Comparison of ENCODE assay signal across 1 cellular context in the genomic region with DNA sequence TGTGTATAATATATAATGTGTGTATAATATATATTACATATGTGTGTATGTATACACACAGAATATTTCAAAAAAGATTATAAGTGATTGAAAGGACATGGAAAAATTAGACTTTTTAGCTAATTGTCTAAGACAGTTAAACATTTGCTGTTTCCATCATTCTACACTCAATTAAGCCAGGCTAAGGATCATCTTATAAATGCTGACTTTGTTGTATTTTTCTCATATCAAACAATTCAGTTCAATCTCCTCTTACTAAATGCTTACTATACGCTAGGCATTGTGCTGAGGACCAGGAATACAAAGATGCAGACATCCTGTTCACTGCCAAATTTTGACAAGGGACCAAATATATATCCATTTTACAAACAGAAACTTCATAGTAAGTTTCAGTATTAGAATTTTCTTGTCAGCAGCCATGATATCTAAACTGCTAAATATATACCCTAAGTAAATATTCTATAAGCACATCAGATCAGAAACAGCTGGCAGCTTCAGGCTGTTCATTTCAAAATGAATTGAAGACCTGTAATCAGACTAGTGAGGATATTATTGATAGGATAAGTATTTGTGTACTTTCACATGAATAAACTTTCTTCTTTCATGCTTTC.
TF ChIP-seq lines count a peak whose summit lies in the region.

No MANE protein-coding gene starts in this region.

TF ChIP-seq in SK-N-SH treated with all-trans-retinoic acid at 6 μM for 48 hours, 23 proteins besides CTCF, POLR2A, EP300 and RAD21 (continued from another document):
- TF ChIP-seq, protein P1, sequence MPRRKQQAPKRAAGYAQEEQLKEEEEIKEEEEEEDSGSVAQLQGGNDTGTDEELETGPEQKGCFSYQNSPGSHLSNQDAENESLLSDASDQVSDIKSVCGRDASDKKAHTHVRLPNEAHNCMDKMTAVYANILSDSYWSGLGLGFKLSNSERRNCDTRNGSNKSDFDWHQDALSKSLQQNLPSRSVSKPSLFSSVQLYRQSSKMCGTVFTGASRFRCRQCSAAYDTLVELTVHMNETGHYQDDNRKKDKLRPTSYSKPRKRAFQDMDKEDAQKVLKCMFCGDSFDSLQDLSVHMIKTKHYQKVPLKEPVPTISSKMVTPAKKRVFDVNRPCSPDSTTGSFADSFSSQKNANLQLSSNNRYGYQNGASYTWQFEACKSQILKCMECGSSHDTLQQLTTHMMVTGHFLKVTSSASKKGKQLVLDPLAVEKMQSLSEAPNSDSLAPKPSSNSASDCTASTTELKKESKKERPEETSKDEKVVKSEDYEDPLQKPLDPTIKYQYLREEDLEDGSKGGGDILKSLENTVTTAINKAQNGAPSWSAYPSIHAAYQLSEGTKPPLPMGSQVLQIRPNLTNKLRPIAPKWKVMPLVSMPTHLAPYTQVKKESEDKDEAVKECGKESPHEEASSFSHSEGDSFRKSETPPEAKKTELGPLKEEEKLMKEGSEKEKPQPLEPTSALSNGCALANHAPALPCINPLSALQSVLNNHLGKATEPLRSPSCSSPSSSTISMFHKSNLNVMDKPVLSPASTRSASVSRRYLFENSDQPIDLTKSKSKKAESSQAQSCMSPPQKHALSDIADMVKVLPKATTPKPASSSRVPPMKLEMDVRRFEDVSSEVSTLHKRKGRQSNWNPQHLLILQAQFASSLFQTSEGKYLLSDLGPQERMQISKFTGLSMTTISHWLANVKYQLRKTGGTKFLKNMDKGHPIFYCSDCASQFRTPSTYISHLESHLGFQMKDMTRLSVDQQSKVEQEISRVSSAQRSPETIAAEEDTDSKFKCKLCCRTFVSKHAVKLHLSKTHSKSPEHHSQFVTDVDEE (CRISPR knock-in tag; IDR thresholded peaks at IDR 0.05) = no peak
- TF ChIP-seq RARB (CRISPR knock-in tag; IDR thresholded peaks at IDR 0.05) = no peak
- TF ChIP-seq, protein P2, sequence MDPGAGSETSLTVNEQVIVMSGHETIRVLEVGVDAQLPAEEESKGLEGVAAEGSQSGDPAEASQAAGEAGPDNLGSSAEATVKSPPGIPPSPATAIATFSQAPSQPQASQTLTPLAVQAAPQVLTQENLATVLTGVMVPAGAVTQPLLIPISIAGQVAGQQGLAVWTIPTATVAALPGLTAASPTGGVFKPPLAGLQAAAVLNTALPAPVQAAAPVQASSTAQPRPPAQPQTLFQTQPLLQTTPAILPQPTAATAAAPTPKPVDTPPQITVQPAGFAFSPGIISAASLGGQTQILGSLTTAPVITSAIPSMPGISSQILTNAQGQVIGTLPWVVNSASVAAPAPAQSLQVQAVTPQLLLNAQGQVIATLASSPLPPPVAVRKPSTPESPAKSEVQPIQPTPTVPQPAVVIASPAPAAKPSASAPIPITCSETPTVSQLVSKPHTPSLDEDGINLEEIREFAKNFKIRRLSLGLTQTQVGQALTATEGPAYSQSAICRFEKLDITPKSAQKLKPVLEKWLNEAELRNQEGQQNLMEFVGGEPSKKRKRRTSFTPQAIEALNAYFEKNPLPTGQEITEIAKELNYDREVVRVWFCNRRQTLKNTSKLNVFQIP (CRISPR knock-in tag; IDR thresholded peaks at IDR 0.05; ENCODE audit: borderline replicate concordance, low read depth) = no peak
- no peak for TF ChIP-seq SNAI2 (CRISPR knock-in tag; IDR thresholded peaks at IDR 0.05)
- TF ChIP-seq, protein P3, sequence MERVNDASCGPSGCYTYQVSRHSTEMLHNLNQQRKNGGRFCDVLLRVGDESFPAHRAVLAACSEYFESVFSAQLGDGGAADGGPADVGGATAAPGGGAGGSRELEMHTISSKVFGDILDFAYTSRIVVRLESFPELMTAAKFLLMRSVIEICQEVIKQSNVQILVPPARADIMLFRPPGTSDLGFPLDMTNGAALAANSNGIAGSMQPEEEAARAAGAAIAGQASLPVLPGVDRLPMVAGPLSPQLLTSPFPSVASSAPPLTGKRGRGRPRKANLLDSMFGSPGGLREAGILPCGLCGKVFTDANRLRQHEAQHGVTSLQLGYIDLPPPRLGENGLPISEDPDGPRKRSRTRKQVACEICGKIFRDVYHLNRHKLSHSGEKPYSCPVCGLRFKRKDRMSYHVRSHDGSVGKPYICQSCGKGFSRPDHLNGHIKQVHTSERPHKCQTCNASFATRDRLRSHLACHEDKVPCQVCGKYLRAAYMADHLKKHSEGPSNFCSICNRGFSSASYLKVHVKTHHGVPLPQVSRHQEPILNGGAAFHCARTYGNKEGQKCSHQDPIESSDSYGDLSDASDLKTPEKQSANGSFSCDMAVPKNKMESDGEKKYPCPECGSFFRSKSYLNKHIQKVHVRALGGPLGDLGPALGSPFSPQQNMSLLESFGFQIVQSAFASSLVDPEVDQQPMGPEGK (CRISPR knock-in tag; IDR thresholded peaks at IDR 0.05; ENCODE audit: borderline replicate concordance) = no peak
- no peak for TF ChIP-seq PPARA (CRISPR knock-in tag; IDR thresholded peaks at IDR 0.05; ENCODE audit: borderline replicate concordance)
- no peak for TF ChIP-seq GLIS3 (CRISPR knock-in tag; IDR thresholded peaks at IDR 0.05)
- no peak for TF ChIP-seq ZNF8 (CRISPR knock-in tag; IDR thresholded peaks at IDR 0.05)
- TF ChIP-seq ZNF70 (CRISPR knock-in tag; IDR thresholded peaks at IDR 0.05) = no peak
- TF ChIP-seq ARNTL (CRISPR knock-in tag; IDR thresholded peaks at IDR 0.05; ENCODE audit: borderline replicate concordance, low read depth) = no peak
